25 cellular contexts compared by ENCODE assay signal in genomic region chr22:45091254-45091854, GRCh38.
"Had no signal": no experiment of that assay in that cellular context is flagged by ENCODE, and none has a peak within 500 bp of the region (broad histone marks: within the 10 kb centered on the region; RNA-seq: fewer than 3 reads in every experiment).

No MANE protein-coding gene starts in this region.

- H3K27ac ChIP-seq: foreskin keratinocyte, right lobe of liver, skin epidermis, stomach, suprapubic skin, tibial nerve, uterus had no signal

- H3K9me3 ChIP-seq: right lobe of liver, uterus had no signal

- H3K4me1 ChIP-seq: foreskin keratinocyte, right lobe of liver, suprapubic skin, tibial nerve, uterus had no signal

- H3K36me3 ChIP-seq: right lobe of liver, stomach, suprapubic skin, tibial nerve, uterus had no signal

- ATAC-seq: activated CD4-positive, CD25-positive, alpha-beta regulatory T cell treated with anti-CD3 and anti-CD28 coated beads, Interleukin-2, amount 50 U/mL, for 24 hours; activated CD8-positive, alpha-beta memory T cell treated with anti-CD3 and anti-CD28 coated beads, Interleukin-2, amount 10 ng/mL, durations not matched to agents 7 days and 5 days; activated CD8-positive, alpha-beta T cell treated with anti-CD3 and anti-CD28 coated beads for 36 hours; activated naive CD8-positive, alpha-beta T cell treated with anti-CD3 and anti-CD28 coated beads, Interleukin-2, amount 50 U/mL, for 24 hours; foreskin keratinocyte; left ventricle myocardium superior; natural killer cell treated with Interleukin-12 subunit alpha and Interleukin-12 subunit beta and Interleukin-15 and Interleukin-18, amount 100 ng/mL, for 72 hours; right lobe of liver; stimulated activated memory B cell treated with anti-CD40 and anti-IgM and Interleukin-4, amounts not matched to agents 10 μg/mL and 1 μg/mL and 100 μg/mL, for 72 hours had no signal

- H3K27me3 ChIP-seq: right lobe of liver, uterus had no signal

- H3K4me3 Mint-ChIP-seq: activated CD4-positive, alpha-beta T cell treated with anti-CD3 and anti-CD28 coated beads, Interleukin-2, amount 10 ng/mL, durations not matched to agents 24 days and 14 days; activated CD8-positive, alpha-beta memory T cell treated with anti-CD3 and anti-CD28 coated beads, Interleukin-2, amount 10 ng/mL, durations not matched to agents 7 days and 5 days; activated CD8-positive, alpha-beta T cell treated with anti-CD3 and anti-CD28 coated beads for 36 hours; activated naive CD8-positive, alpha-beta T cell treated with anti-CD3 and anti-CD28 coated beads, Interleukin-2, amount 50 U/mL, for 24 hours; dendritic cell treated with granulocyte-macrophage colony-stimulating factor and Interleukin-4, amounts not matched to agents 40 ng/mL and 50 ng/mL, for 4 days; natural killer cell treated with Interleukin-12 subunit alpha and Interleukin-12 subunit beta and Interleukin-15 and Interleukin-18, amount 100 ng/mL, for 72 hours; stimulated activated memory B cell treated with anti-CD40 and anti-IgM and Interleukin-4, amounts not matched to agents 10 μg/mL and 1 μg/mL and 100 μg/mL, for 72 hours had no signal

- H3K36me3 Mint-ChIP-seq: activated CD8-positive, alpha-beta memory T cell treated with anti-CD3 and anti-CD28 coated beads, Interleukin-2, amount 10 ng/mL, durations not matched to agents 7 days and 5 days; natural killer cell treated with Interleukin-12 subunit alpha and Interleukin-12 subunit beta and Interleukin-15 and Interleukin-18, amount 100 ng/mL, for 72 hours; stimulated activated memory B cell treated with anti-CD40 and anti-IgM and Interleukin-4, amounts not matched to agents 10 μg/mL and 1 μg/mL and 100 μg/mL, for 72 hours had no signal

- DNase-seq: activated CD4-positive, alpha-beta T cell treated with anti-CD3 and anti-CD28 coated beads, Interleukin-2, amount 10 ng/mL, durations not matched to agents 24 days and 14 days; activated CD8-positive, alpha-beta memory T cell treated with anti-CD3 and anti-CD28 coated beads, Interleukin-2, amount 10 ng/mL, durations not matched to agents 7 days and 5 days; activated CD8-positive, alpha-beta T cell treated with anti-CD3 and anti-CD28 coated beads for 36 hours; activated gamma-delta T cell; activated naive CD4-positive, alpha-beta T cell treated with anti-CD3 and anti-CD28 coated beads, Interleukin-2, amount 50 U/mL, for 16 hours; activated naive CD8-positive, alpha-beta T cell treated with anti-CD3 and anti-CD28 coated beads, Interleukin-2, amount 50 U/mL, for 24 hours; activated T-cell treated with anti-CD3 and anti-CD28 coated beads for 4 hours; cerebellar nuclear complex; effector CD4-positive, alpha-beta T cell; foreskin keratinocyte; left ventricle myocardium superior; mammary epithelial cell; midbrain; nucleus accumbens; right lobe of liver; stimulated activated CD4-positive, alpha-beta T cell treated with anti-CD3 and anti-CD28 coated beads, Interleukin-2, amount 100 ng/mL, for 24 hours; uterus had no signal

- H3K9me3 Mint-ChIP-seq: activated CD4-positive, alpha-beta T cell treated with anti-CD3 and anti-CD28 coated beads, Interleukin-2, amount 10 ng/mL, durations not matched to agents 24 days and 14 days; activated CD8-positive, alpha-beta T cell treated with anti-CD3 and anti-CD28 coated beads for 36 hours; activated naive CD8-positive, alpha-beta T cell treated with anti-CD3 and anti-CD28 coated beads, Interleukin-2, amount 50 U/mL, for 24 hours; dendritic cell treated with granulocyte-macrophage colony-stimulating factor and Interleukin-4, amounts not matched to agents 40 ng/mL and 50 ng/mL, for 4 days; natural killer cell treated with Interleukin-12 subunit alpha and Interleukin-12 subunit beta and Interleukin-15 and Interleukin-18, amount 100 ng/mL, for 72 hours; stimulated activated memory B cell treated with anti-CD40 and anti-IgM and Interleukin-4, amounts not matched to agents 10 μg/mL and 1 μg/mL and 100 μg/mL, for 72 hours had no signal

- H3K27ac Mint-ChIP-seq: activated CD4-positive, alpha-beta T cell treated with anti-CD3 and anti-CD28 coated beads, Interleukin-2, amount 10 ng/mL, durations not matched to agents 24 days and 14 days; activated CD8-positive, alpha-beta memory T cell treated with anti-CD3 and anti-CD28 coated beads, Interleukin-2, amount 10 ng/mL, durations not matched to agents 7 days and 5 days; activated CD8-positive, alpha-beta T cell treated with anti-CD3 and anti-CD28 coated beads for 36 hours; activated naive CD8-positive, alpha-beta T cell treated with anti-CD3 and anti-CD28 coated beads, Interleukin-2, amount 50 U/mL, for 24 hours; dendritic cell treated with granulocyte-macrophage colony-stimulating factor and Interleukin-4, amounts not matched to agents 40 ng/mL and 50 ng/mL, for 4 days; natural killer cell treated with Interleukin-12 subunit alpha and Interleukin-12 subunit beta and Interleukin-15 and Interleukin-18, amount 100 ng/mL, for 72 hours; stimulated activated memory B cell treated with anti-CD40 and anti-IgM and Interleukin-4, amounts not matched to agents 10 μg/mL and 1 μg/mL and 100 μg/mL, for 72 hours had no signal

- H3K4me3 ChIP-seq: right lobe of liver, skin epidermis, stomach, suprapubic skin, tibial nerve, uterus had no signal

- H3K4me1 Mint-ChIP-seq: activated CD4-positive, alpha-beta T cell treated with anti-CD3 and anti-CD28 coated beads, Interleukin-2, amount 10 ng/mL, durations not matched to agents 24 days and 14 days; activated CD8-positive, alpha-beta memory T cell treated with anti-CD3 and anti-CD28 coated beads, Interleukin-2, amount 10 ng/mL, durations not matched to agents 7 days and 5 days; activated naive CD8-positive, alpha-beta T cell treated with anti-CD3 and anti-CD28 coated beads, Interleukin-2, amount 50 U/mL, for 24 hours had no signal
